ENCODE assay signal across 10 cellular contexts in the genomic region with DNA sequence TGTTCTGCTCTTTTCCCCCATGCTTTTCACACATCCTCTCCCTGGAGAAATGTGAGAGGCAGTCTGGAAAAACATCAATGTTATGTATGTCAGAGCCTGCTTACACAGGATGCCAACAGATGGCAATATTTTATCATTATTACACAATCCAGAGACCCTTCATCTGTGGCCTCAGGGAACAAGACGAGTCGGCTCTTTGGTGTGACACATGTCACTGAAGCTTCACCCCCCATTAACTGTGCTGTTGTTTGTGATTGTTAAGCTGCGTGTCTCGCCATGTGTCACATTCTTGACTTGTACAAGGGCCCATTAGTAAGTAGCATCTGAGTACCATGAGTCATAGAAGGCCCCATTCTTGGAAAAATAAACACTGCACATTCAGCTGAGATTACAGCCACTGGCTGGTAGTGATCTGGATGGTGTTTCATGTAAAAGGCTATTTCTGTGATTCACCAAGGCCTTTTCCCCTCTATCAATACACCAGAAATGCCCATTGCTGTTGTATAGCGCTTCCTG.
A peak's percentile ranks its signal among the peaks of the same experiment; 100 is the strongest.
DNase-seq lines count a peak whose midpoint lies in the region; ATAC-seq, FAIRE-seq and TF ChIP-seq lines count a peak whose summit lies in the region.
"Had no signal": no experiment of that assay in that cellular context is flagged by ENCODE, and none has a peak within 500 bp of the region (broad histone marks: within the 10 kb centered on the region; RNA-seq: fewer than 3 reads in every experiment).

No MANE protein-coding gene starts in this region.

- H3K27ac ChIP-seq in psoas muscle (no peak overlapping the region), kidney (ENCODE audit: low read depth in 2 of 2, low read length in 2 of 2) (no peak overlapping the region)

- DNase-seq in AG10803 (ENCODE audit: low read depth) (peak; percentile 93), LHCN-M2 (ENCODE audit: low read depth) (peak; percentile 97), RPMI7951 (ENCODE audit: low read depth) (peak; percentile 98), iris pigment epithelial cell (ENCODE audit: low read depth) (peak; percentile 96), psoas muscle (no peak), GM12892 (ENCODE audit: insufficient read length) (no peak), kidney (no peak)
- DNase-seq: naive thymus-derived CD8-positive, alpha-beta T cell; stimulated activated naive CD4-positive, alpha-beta T cell treated with Interleukin-2 at 50 U/mL for 16 hours had no signal

- no peaks in the 10 kb centered on the region for H3K36me3 ChIP-seq in psoas muscle (ENCODE audit: insufficient read depth in 1 of 2, low read depth in 1 of 2)
- no peaks in the 10 kb centered on the region for H3K36me3 ChIP-seq in kidney (ENCODE audit: control insufficient read depth in 1 of 2, insufficient read depth in 2 of 2, low read length in 2 of 2)

- intact Hi-C loops in psoas muscle (cut with DNase I): no loop called here
- intact Hi-C loops in kidney (cut with DNase I): no loop called here

- H3K4me3 ChIP-seq in AG10803 (ENCODE audit: low read length) (no peak overlapping the region), psoas muscle (no peak overlapping the region), kidney (ENCODE audit: low read length in 2 of 2) (no peak overlapping the region)

- no peak for TF ChIP-seq POLR2A in GM12892 (IDR thresholded peaks at IDR 0.05; ENCODE audit: low read depth, low read length)

- FAIRE-seq in GM12892 (lab: Jason Lieb, UNC): no peak
- no peak for FAIRE-seq in kidney (lab: Jason Lieb, UNC)

- ATAC-seq in HG03280 (IDR thresholded peaks at IDR 0.05; ENCODE audit: unreplicated experiment): no peak
- no peak for ATAC-seq in psoas muscle
- ATAC-seq: naive thymus-derived CD8-positive, alpha-beta T cell had no signal

- H3K9me3 ChIP-seq in psoas muscle: no peaks in the 10 kb centered on the region
- H3K9me3 ChIP-seq in kidney (ENCODE audit: control insufficient read depth in 1 of 2, low read length in 2 of 2): no peaks in the 10 kb centered on the region

- H3K4me1 ChIP-seq in psoas muscle: no peaks in the 10 kb centered on the region
- no peaks in the 10 kb centered on the region for H3K4me1 ChIP-seq in kidney (ENCODE audit: control insufficient read depth in 1 of 2, insufficient read depth in 1 of 2, low read depth in 1 of 2, low read length in 2 of 2)

- 32 to 41% (median 40%) methylated on average over 5 of the region's 5 CpGs for WGBS in psoas muscle, 3 donors

- H3K9ac ChIP-seq in kidney (ENCODE audit: low read length in 2 of 2): no peak overlapping the region

- TF ChIP-seq CTCF in AG10803 (conservative IDR thresholded peaks at IDR 0.05; ENCODE audit: low read length) (no peak), psoas muscle (IDR thresholded peaks at IDR 0.05) (no peak), kidney (IDR thresholded peaks at IDR 0.05; ENCODE audit: borderline replicate concordance, extremely low read depth, insufficient read depth) (no peak)

- H3K27me3 ChIP-seq in psoas muscle (ENCODE audit: insufficient read depth in 3 of 3, low read length in 2 of 3): peaks cover 0 to 2% (median 0%) of the 10 kb centered on the region in 3 donors

Comparison
In these comparisons a context has a peak if more than half of its experiments do, and no peak if none do; other contexts are left out.
1. DNase-seq: peak in AG10803 (single experiment), LHCN-M2 (single experiment), RPMI7951 (single experiment) and iris pigment epithelial cell (single experiment); none in psoas muscle (0 of 2), GM12892 (single experiment) and kidney (single experiment).